In genomic region chr3:95899494-95899893, GRCh38 we compare ENCODE assay signal across 19 cellular contexts.
"Had no signal": no experiment of that assay in that cellular context is flagged by ENCODE, and none has a peak within 500 bp of the region (broad histone marks: within the 10 kb centered on the region; RNA-seq: fewer than 3 reads in every experiment).

No MANE protein-coding gene starts in this region.

- DNase-seq: activated CD4-positive, alpha-beta T cell treated with anti-CD3 and anti-CD28 coated beads for 1 hour; activated CD4-positive, alpha-beta T cell treated with anti-CD3 and anti-CD28 coated beads, Interleukin-2, amount 50 U/mL, for 48 hours; activated CD8-positive, alpha-beta memory T cell treated with anti-CD3 and anti-CD28 coated beads, Interleukin-2, amount 10 ng/mL, durations not matched to agents 7 days and 5 days; activated effector memory CD4-positive, alpha-beta T cell treated with anti-CD3 and anti-CD28 coated beads, Interleukin-2, amount 50 U/mL, for 16 hours; activated T-cell treated with anti-CD3 and anti-CD28 coated beads, Interleukin-2, amount 50 U/mL, for 4 hours; anterior cingulate cortex; colonic mucosa; heart right ventricle; islet precursor cell; left lung; stimulated activated CD4-positive, alpha-beta T cell treated with anti-CD3 and anti-CD28 coated beads, Interleukin-2, amount 100 ng/mL, for 24 hours; stimulated activated naive CD4-positive, alpha-beta T cell; substantia nigra; transverse colon had no signal

- H3K36me3 ChIP-seq: cardiac muscle cell, colonic mucosa, heart right ventricle, left lung, transverse colon had no signal

- H3K36me3 Mint-ChIP-seq: activated CD8-positive, alpha-beta memory T cell treated with anti-CD3 and anti-CD28 coated beads, Interleukin-2, amount 10 ng/mL, durations not matched to agents 7 days and 5 days; activated naive CD8-positive, alpha-beta T cell; memory B cell had no signal

- H3K4me3 Mint-ChIP-seq: activated CD8-positive, alpha-beta memory T cell treated with anti-CD3 and anti-CD28 coated beads, Interleukin-2, amount 10 ng/mL, durations not matched to agents 7 days and 5 days; activated naive CD8-positive, alpha-beta T cell; activated T-cell treated with anti-CD3 and anti-CD28 coated beads, Interleukin-2, amount 50 U/mL, for 4 hours; memory B cell; nephron had no signal

- H3K9me3 ChIP-seq: colonic mucosa, transverse colon had no signal

- H3K4me3 ChIP-seq: cardiac muscle cell, colonic mucosa, heart right ventricle, left lung, transverse colon had no signal

- H3K27ac Mint-ChIP-seq: activated CD8-positive, alpha-beta memory T cell treated with anti-CD3 and anti-CD28 coated beads, Interleukin-2, amount 10 ng/mL, durations not matched to agents 7 days and 5 days; activated naive CD8-positive, alpha-beta T cell; memory B cell; nephron had no signal

- H3K27ac ChIP-seq: cardiac muscle cell, colonic mucosa, foreskin keratinocyte, heart right ventricle, left lung, transverse colon had no signal

- H3K27me3 ChIP-seq: cardiac muscle cell, colonic mucosa, foreskin keratinocyte, heart right ventricle, left lung, transverse colon had no signal

- H3K27me3 Mint-ChIP-seq: activated CD8-positive, alpha-beta memory T cell treated with anti-CD3 and anti-CD28 coated beads, Interleukin-2, amount 10 ng/mL, durations not matched to agents 7 days and 5 days; activated naive CD8-positive, alpha-beta T cell; memory B cell had no signal

- H3K4me1 ChIP-seq: colonic mucosa, foreskin keratinocyte, heart right ventricle, left lung, transverse colon had no signal

- H3K4me1 Mint-ChIP-seq: activated CD8-positive, alpha-beta memory T cell treated with anti-CD3 and anti-CD28 coated beads, Interleukin-2, amount 10 ng/mL, durations not matched to agents 7 days and 5 days; memory B cell; nephron had no signal

- H3K9me3 Mint-ChIP-seq: nephron had no signal
